19 cellular contexts compared by ENCODE assay signal in genomic region chr6:128314190-128314589, GRCh38.
DNase-seq lines count a peak whose midpoint lies in the region; ATAC-seq and TF ChIP-seq lines count a peak whose summit lies in the region.
"Had no signal": no experiment of that assay in that cellular context is flagged by ENCODE, and none has a peak within 500 bp of the region (broad histone marks: within the 10 kb centered on the region; RNA-seq: fewer than 3 reads in every experiment).

No MANE protein-coding gene starts in this region.

- H3K9me3 Mint-ChIP-seq in GM23338: no peaks in the 10 kb centered on the region
- no peaks in the 10 kb centered on the region for H3K9me3 Mint-ChIP-seq in WTC11
- H3K9me3 Mint-ChIP-seq: CD4-positive, CD25-positive, alpha-beta regulatory T cell; CD8-positive, alpha-beta memory T cell had no signal

- no peak for TF ChIP-seq CTCF in GM23338 (conservative IDR thresholded peaks at IDR 0.05; ENCODE audit: low read depth in 2 of 2)
- no peak for TF ChIP-seq CTCF in WTC11 (IDR thresholded peaks at IDR 0.05)
- no peak for TF ChIP-seq CTCF in left lung (IDR thresholded peaks at IDR 0.05)
- TF ChIP-seq CTCF in upper lobe of right lung (IDR thresholded peaks at IDR 0.05): no peak

- ATAC-seq in GM23338: no peak
- ATAC-seq in WTC11: peak; percentile 30
- ATAC-seq in left lung: peak; percentile 56
- peak; percentile 42 for ATAC-seq in upper lobe of right lung
- ATAC-seq: GM12878 had no signal

- H3K27me3 Mint-ChIP-seq in GM23338 (ENCODE audit: insufficient read depth, low read depth, poor library complexity): no peaks in the 10 kb centered on the region
- H3K27me3 Mint-ChIP-seq in WTC11 (ENCODE audit: low read depth): no peaks in the 10 kb centered on the region
- H3K27me3 Mint-ChIP-seq: CD4-positive, CD25-positive, alpha-beta regulatory T cell; CD8-positive, alpha-beta memory T cell had no signal

- intact Hi-C loops in left lung (cut with DNase I): no loop called here
- intact Hi-C loops in upper lobe of right lung (cut with DNase I): no loop called here

- H3K4me3 Mint-ChIP-seq in GM23338: no peak overlapping the region
- H3K4me3 Mint-ChIP-seq in WTC11: no peak overlapping the region
- H3K4me3 Mint-ChIP-seq: CD4-positive, CD25-positive, alpha-beta regulatory T cell; CD8-positive, alpha-beta memory T cell had no signal

- no peaks in the 10 kb centered on the region for H3K27me3 ChIP-seq in GM23338 (ENCODE audit: insufficient read depth)
- H3K27me3 ChIP-seq in left lung: no peaks in the 10 kb centered on the region
- H3K27me3 ChIP-seq in upper lobe of right lung: no peaks in the 10 kb centered on the region
- H3K27me3 ChIP-seq: BE2C had no signal

- H3K4me1 Mint-ChIP-seq in GM23338: peaks cover 58% of the 10 kb centered on the region
- H3K4me1 Mint-ChIP-seq in WTC11: peaks cover 78% of the 10 kb centered on the region
- H3K4me1 Mint-ChIP-seq: CD4-positive, CD25-positive, alpha-beta regulatory T cell had no signal

- DNase-seq in GM23338 (ENCODE audit: low spot score) (no peak), WTC11 (ENCODE audit: low spot score) (no peak), left lung (no peak), upper lobe of right lung (no peak), AG20443 (ENCODE audit: low spot score) (no peak), middle frontal gyrus (ENCODE audit: extremely low spot score, low spot score) (no peak), NCI-H2227 (lab: John Stamatoyannopoulos, UW; ENCODE audit: unreplicated experiment) (no peak)
- DNase-seq: BE2C; C1 segment of cervical spinal cord; CD4-positive, CD25-positive, alpha-beta regulatory T cell; CD8-positive, alpha-beta memory T cell; COR-L47; DMS 273 treated with DMSO at 0.1 percent for 48 hours; DMS53; DND-41; EL; HCEC 1CT; IMR-90 had no signal

- POLR2A ChIA-PET in WTC11 (lab: Charles Lee): no interaction called here

- peak overlapping the region; percentile 10; the same call in 1 of the 2 replicates for H3K27ac ChIP-seq in GM23338 (ENCODE audit: low read depth)
- no peak overlapping the region for H3K27ac ChIP-seq in left lung
- H3K27ac ChIP-seq in upper lobe of right lung: no peak overlapping the region

- H4K20me1 ChIP-seq in GM23338 (replicated peaks; ENCODE audit: insufficient read depth): no peaks in the 10 kb centered on the region

- no peaks in the 10 kb centered on the region for H3K9me2 ChIP-seq in GM23338 (ENCODE audit: insufficient read depth)

- H3K4me1 ChIP-seq in GM23338 (ENCODE audit: insufficient read depth): peaks cover 56% of the 10 kb centered on the region
- no peaks in the 10 kb centered on the region for H3K4me1 ChIP-seq in left lung
- no peaks in the 10 kb centered on the region for H3K4me1 ChIP-seq in upper lobe of right lung

- H3K9me3 ChIP-seq in left lung (no peaks in the 10 kb centered on the region), upper lobe of right lung (no peaks in the 10 kb centered on the region)
- H3K9me3 ChIP-seq: BE2C had no signal

- CTCF ChIA-PET in WTC11 (lab: Charles Lee): no interaction called here

- H3K27ac Mint-ChIP-seq in GM23338 (peak overlapping the region; percentile 63; the same call in 1 of the 2 replicates), WTC11 (peak overlapping the region; percentile 89)
- H3K27ac Mint-ChIP-seq: CD8-positive, alpha-beta memory T cell had no signal

- H3K79me2 ChIP-seq in GM23338 (replicated peaks; ENCODE audit: insufficient read depth): peaks cover 32% of the 10 kb centered on the region

- H3K4me2 ChIP-seq in GM23338: peak overlapping the region; percentile 46; the same call in 1 of the 2 replicates

- H3K4me3 ChIP-seq in GM23338: no peak overlapping the region
- H3K4me3 ChIP-seq in left lung: no peak overlapping the region
- H3K4me3 ChIP-seq in upper lobe of right lung: no peak overlapping the region
- H3K4me3 ChIP-seq: GM12878 had no signal

- H3K36me3 Mint-ChIP-seq in GM23338 (ENCODE audit: low read depth) (no peaks in the 10 kb centered on the region), WTC11 (no peaks in the 10 kb centered on the region)
- H3K36me3 Mint-ChIP-seq: CD4-positive, CD25-positive, alpha-beta regulatory T cell; CD8-positive, alpha-beta memory T cell had no signal

- no peaks in the 10 kb centered on the region for H3K36me3 ChIP-seq in GM23338 (ENCODE audit: insufficient read depth)
- H3K36me3 ChIP-seq in left lung: no peaks in the 10 kb centered on the region
- no peaks in the 10 kb centered on the region for H3K36me3 ChIP-seq in upper lobe of right lung
- H3K36me3 ChIP-seq: BE2C had no signal

- no peaks in the 10 kb centered on the region for H3F3A ChIP-seq in GM23338 (replicated peaks; ENCODE audit: low read depth)

- H2AFZ ChIP-seq in GM23338: no peak overlapping the region

TF ChIP-seq in WTC11, 78 proteins besides CTCF, POLR2A, EP300 and RAD21:
- TF ChIP-seq ZNF396 (CRISPR knock-in tag; IDR thresholded peaks at IDR 0.05; ENCODE audit: borderline replicate concordance) (no peak), GABPB1 (CRISPR knock-in tag; IDR thresholded peaks at IDR 0.05) (no peak), E2F1 (CRISPR knock-in tag; IDR thresholded peaks at IDR 0.05) (no peak), FOXJ3 (CRISPR knock-in tag; IDR thresholded peaks at IDR 0.05; ENCODE audit: borderline replicate concordance) (no peak), CREB1 (CRISPR knock-in tag; IDR thresholded peaks at IDR 0.05) (no peak), ZNF425 (CRISPR knock-in tag; conservative IDR thresholded peaks at IDR 0.05) (no peak), ARID4B (CRISPR knock-in tag; IDR thresholded peaks at IDR 0.05; ENCODE audit: borderline replicate concordance) (no peak)
